Comparison of ENCODE assay signal across 8 cellular contexts in genomic region chr1:183024352-183025337, GRCh38. TPM values are rescaled to one million over a fixed set of nuclear protein-coding genes. Genes with fewer than 3 reads are reported as not detected.
DNase-seq lines count a peak whose midpoint lies in the region; ATAC-seq and TF ChIP-seq lines count a peak whose summit lies in the region.

No MANE protein-coding gene starts in this region.

- peaks cover 44% of the 10 kb centered on the region for H3K4me1 ChIP-seq in ACC112 (ENCODE audit: control insufficient read depth, insufficient read depth, low read length, unreplicated experiment)
- peaks cover 55% of the 10 kb centered on the region for H3K4me1 ChIP-seq in HAP-1
- peaks cover 35 to 47% of the 10 kb centered on the region in 2 donors for H3K4me1 ChIP-seq in thoracic aorta (ENCODE audit: control insufficient read depth in 1 of 2, low read depth in 2 of 2)

- peaks cover 64% of the 10 kb centered on the region for H3K79me2 ChIP-seq in ACC112 (ENCODE audit: control insufficient read depth, insufficient read depth, low read length, unreplicated experiment)

- no peaks in the 10 kb centered on the region for H3K9me3 Mint-ChIP-seq in activated T-helper 17 cell treated with anti-CD3 and anti-CD28 coated beads, Interleukin-2, amount 50 U/mL, for 72 hours

- peak overlapping the region; percentile 80 for H3K4me3 Mint-ChIP-seq in activated T-helper 17 cell treated with anti-CD3 and anti-CD28 coated beads, Interleukin-2, amount 50 U/mL, for 72 hours

- H3K36me3 Mint-ChIP-seq in activated T-helper 17 cell treated with anti-CD3 and anti-CD28 coated beads, Interleukin-2, amount 50 U/mL, for 72 hours (ENCODE audit: low read depth), result peaks cover 14% of the 10 kb centered on the region

- peaks cover 67% of the 10 kb centered on the region for H3K27me3 Mint-ChIP-seq in activated T-helper 17 cell treated with anti-CD3 and anti-CD28 coated beads, Interleukin-2, amount 50 U/mL, for 72 hours

- ATAC-seq in activated T-helper 17 cell treated with anti-CD3 and anti-CD28 coated beads, Interleukin-2, amount 50 U/mL, for 72 hours (replicated peaks), result no peak
- ATAC-seq in thoracic aorta (ENCODE audit: insufficient number of reproducible peaks, low FRiP score, low read depth) (no peak), HG03097 (IDR thresholded peaks at IDR 0.05; ENCODE audit: low FRiP score, unreplicated experiment) (no peak), GM19463 (IDR thresholded peaks at IDR 0.05; ENCODE audit: unreplicated experiment) (no peak)

- peak overlapping the region; percentile 100 for H3K27ac ChIP-seq in ACC112 (ENCODE audit: low read depth, low read length)
- peak overlapping the region; percentile 100 for H3K27ac ChIP-seq in thoracic aorta

- H3K27me3 ChIP-seq in ACC112 (ENCODE audit: insufficient read depth, low read length), result no peaks in the 10 kb centered on the region
- no peaks in the 10 kb centered on the region for H3K27me3 ChIP-seq in HAP-1 (ENCODE audit: low read depth)
- H3K27me3 ChIP-seq in kidney epithelial cell (ENCODE audit: control insufficient read depth, insufficient read depth, low read length), result no peaks in the 10 kb centered on the region
- no peaks in the 10 kb centered on the region for H3K27me3 ChIP-seq in thoracic aorta (replicated peaks; ENCODE audit: insufficient read depth)

- in situ Hi-C loops in HAP-1 (cut with MboI; ENCODE audit: low sequenced_read_pairs), result no loop called here

- no peak overlapping the region for H2AFZ ChIP-seq in ACC112 (ENCODE audit: low read length, unreplicated experiment)

- no peak for TF ChIP-seq CTCF in kidney epithelial cell (IDR thresholded peaks at IDR 0.05; ENCODE audit: insufficient read depth, low read length, poor library complexity, severe bottlenecking)
- TF ChIP-seq CTCF in thoracic aorta (IDR thresholded peaks at IDR 0.05), result no peak

- peak in 1 of 2 experiments; percentile 71 for DNase-seq in HAP-1 (ENCODE audit: low spot score in 2 of 2)
- DNase-seq in kidney epithelial cell (ENCODE audit: low read depth), result no peak
- DNase-seq in thoracic aorta (ENCODE audit: low spot score), result no peak
- no peak for DNase-seq in GDM1 (lab: John Stamatoyannopoulos, UW)

- peaks cover 11% of the 10 kb centered on the region for H3K4me1 Mint-ChIP-seq in activated T-helper 17 cell treated with anti-CD3 and anti-CD28 coated beads, Interleukin-2, amount 50 U/mL, for 72 hours

- peak overlapping the region; percentile 96 for H3K4me3 ChIP-seq in ACC112 (ENCODE audit: low read depth, low read length)
- H3K4me3 ChIP-seq in HAP-1, result peak overlapping the region; percentile 67
- peak overlapping the region; percentile 66 for H3K4me3 ChIP-seq in kidney epithelial cell (ENCODE audit: low read depth, low read length)
- peak overlapping the region; percentile 90 for H3K4me3 ChIP-seq in thoracic aorta

- H3K9me3 ChIP-seq in HAP-1 (no peaks in the 10 kb centered on the region), thoracic aorta (no peaks in the 10 kb centered on the region)

- H3K36me3 ChIP-seq in ACC112 (ENCODE audit: insufficient read depth, low read length), result peaks cover 24% of the 10 kb centered on the region
- 0 out of 2 replicates have a peak, but pooled peaks cover 3% of the 10 kb centered on the region for H3K36me3 ChIP-seq in HAP-1 (replicated peaks)
- no peaks in the 10 kb centered on the region for H3K36me3 ChIP-seq in kidney epithelial cell (ENCODE audit: control insufficient read depth, insufficient read depth, low read length)
- no peaks in the 10 kb centered on the region for H3K36me3 ChIP-seq in thoracic aorta

- H3K27ac Mint-ChIP-seq in activated T-helper 17 cell treated with anti-CD3 and anti-CD28 coated beads, Interleukin-2, amount 50 U/mL, for 72 hours, result no peak overlapping the region

RNA-seq across cellular contexts. Expression of gene LAMC1, which starts 1.4 kb away (rescaled TPM):
- total RNA-seq in activated T-helper 17 cell treated with anti-CD3 and anti-CD28 coated beads, Interleukin-2, amount 50 U/mL, for 72 hours, result under 1 TPM in 1 of 2 donors, not detected in 1; 0.84 TPM
- total RNA-seq in kidney epithelial cell, result 172 and 207 TPM in 2 replicates
- 100 to 1,000 TPM; 273 to 362 TPM for total RNA-seq in thoracic aorta

Comparison
In these comparisons a context has a peak if more than half of its experiments do, and no peak if none do; other contexts are left out.
1. RNA of gene LAMC1, which starts 1.4 kb away (total RNA-seq): 273 to 362 TPM in thoracic aorta and 172 to 207 TPM in kidney epithelial cell; 0.84 TPM in activated T-helper 17 cell treated with anti-CD3 and anti-CD28 coated beads, Interleukin-2, amount 50 U/mL, for 72 hours; every median in the first group is over 10 times any median in the second.
2. Peak in every context shown above with its lines, with median percentiles within 50 percentile points of each other: H3K4me3 ChIP-seq.